In the genomic region with DNA sequence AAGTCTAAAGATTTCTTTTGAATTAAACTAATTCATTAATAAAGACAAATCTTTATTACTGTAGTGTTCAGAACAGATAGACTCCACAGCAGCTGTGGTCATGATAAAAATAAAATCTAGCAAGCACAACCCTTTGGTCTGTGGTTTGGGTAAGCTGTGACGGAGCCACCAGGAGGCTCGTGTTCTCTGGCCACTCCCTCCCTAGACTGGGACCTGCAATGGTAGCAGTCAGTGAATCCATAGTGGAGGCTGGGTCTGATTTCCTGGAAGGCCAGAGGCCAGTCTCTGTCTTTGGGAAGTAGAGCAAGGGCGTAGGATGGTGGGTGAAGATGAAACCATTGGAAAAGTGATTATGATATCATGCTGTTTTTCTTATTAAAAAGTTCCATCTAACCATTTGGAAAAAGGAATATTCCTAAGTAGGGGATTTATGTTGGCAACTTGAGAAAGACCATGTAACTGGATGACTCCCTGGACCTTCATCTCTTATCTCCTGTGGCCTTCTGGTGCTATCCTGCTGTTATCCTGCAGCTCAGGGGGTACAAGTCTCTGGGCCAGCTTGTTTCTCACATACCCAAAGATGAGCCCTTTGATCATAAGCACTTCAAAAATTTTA, we compare ENCODE assay signal across 11 cellular contexts.
DNase-seq lines count a peak whose midpoint lies in the region; ATAC-seq lines count a peak whose summit lies in the region.
"Had no signal": no experiment of that assay in that cellular context is flagged by ENCODE, and none has a peak within 500 bp of the region (broad histone marks: within the 10 kb centered on the region; RNA-seq: fewer than 3 reads in every experiment).

No MANE protein-coding gene starts in this region.

- no peak overlapping the region for H3K27ac Mint-ChIP-seq in stimulated activated memory B cell treated with anti-CD40 and anti-IgM and Interleukin-4, amounts not matched to agents 10 μg/mL and 1 μg/mL and 100 μg/mL, for 72 hours
- H3K27ac Mint-ChIP-seq: activated T-cell treated with anti-CD3 and anti-CD28 coated beads, Interleukin-2, amount 50 U/mL, for 24 hours had no signal

- H3K36me3 Mint-ChIP-seq in stimulated activated memory B cell treated with anti-CD40 and anti-IgM and Interleukin-4, amounts not matched to agents 10 μg/mL and 1 μg/mL and 100 μg/mL, for 72 hours, result no peaks in the 10 kb centered on the region
- H3K36me3 Mint-ChIP-seq: brain had no signal

- no peaks in the 10 kb centered on the region for H3K9me3 Mint-ChIP-seq in stimulated activated memory B cell treated with anti-CD40 and anti-IgM and Interleukin-4, amounts not matched to agents 10 μg/mL and 1 μg/mL and 100 μg/mL, for 72 hours
- H3K9me3 Mint-ChIP-seq: activated T-cell treated with anti-CD3 and anti-CD28 coated beads, Interleukin-2, amount 50 U/mL, for 24 hours; brain had no signal

- no peak overlapping the region for H3K4me3 Mint-ChIP-seq in stimulated activated memory B cell treated with anti-CD40 and anti-IgM and Interleukin-4, amounts not matched to agents 10 μg/mL and 1 μg/mL and 100 μg/mL, for 72 hours
- H3K4me3 Mint-ChIP-seq: activated T-cell treated with anti-CD3 and anti-CD28 coated beads, Interleukin-2, amount 50 U/mL, for 24 hours; brain had no signal

- DNase-seq in OCI-M1 (lab: John Stamatoyannopoulos, UW) (peak; percentile 95), NK-92 (lab: John Stamatoyannopoulos, UW; ENCODE audit: unreplicated experiment) (no peak), GOT3 (lab: John Stamatoyannopoulos, UW) (no peak), HuH-7 (ENCODE audit: low spot score) (no peak)
- DNase-seq: activated T-cell treated with anti-CD3 and anti-CD28 coated beads, Interleukin-2, amount 50 U/mL, for 24 hours; IMR-90 had no signal

- no peaks in the 10 kb centered on the region for H3K27me3 Mint-ChIP-seq in stimulated activated memory B cell treated with anti-CD40 and anti-IgM and Interleukin-4, amounts not matched to agents 10 μg/mL and 1 μg/mL and 100 μg/mL, for 72 hours
- H3K27me3 Mint-ChIP-seq: brain had no signal

- ATAC-seq in GM19455 (IDR thresholded peaks at IDR 0.05; ENCODE audit: unreplicated experiment) (peak; percentile 72), HG02981 (IDR thresholded peaks at IDR 0.05; ENCODE audit: unreplicated experiment) (peak; percentile 66)
- peak; percentile 75 for ATAC-seq in stimulated activated memory B cell treated with anti-CD40 and anti-IgM and Interleukin-4, amounts not matched to agents 10 μg/mL and 1 μg/mL and 100 μg/mL, for 72 hours
- ATAC-seq: HCT116 had no signal

- H3K4me1 Mint-ChIP-seq in stimulated activated memory B cell treated with anti-CD40 and anti-IgM and Interleukin-4, amounts not matched to agents 10 μg/mL and 1 μg/mL and 100 μg/mL, for 72 hours, result peaks cover 25% of the 10 kb centered on the region
- H3K4me1 Mint-ChIP-seq: brain had no signal
